In genomic region chr13:99045396-99045795, GRCh38 we compare ENCODE assay signal across 1 cellular context.
TF ChIP-seq lines count a peak whose summit lies in the region.

No MANE protein-coding gene starts in this region.

TF ChIP-seq in IMR-90, 13 proteins besides CTCF, POLR2A, EP300 and RAD21 (continued from another document):
- no peak for TF ChIP-seq USF2 (IDR thresholded peaks at IDR 0.05; ENCODE audit: low read depth, low read length)
TF ChIP-seq in IMR-90: peak in this region for 0.
